37 cellular contexts compared by ENCODE assay signal in genomic region chr14:23215421-23215820, GRCh38. TPM values are rescaled to one million over a fixed set of nuclear protein-coding genes. Genes with fewer than 3 reads are reported as not detected.
"Had no signal": no experiment of that assay in that cellular context is flagged by ENCODE, and none has a peak within 500 bp of the region (broad histone marks: within the 10 kb centered on the region; RNA-seq: fewer than 3 reads in every experiment).

No MANE protein-coding gene starts in this region.

- H3K4me3 Mint-ChIP-seq: naive thymus-derived CD4-positive, alpha-beta T cell; natural killer cell; nephron; neural progenitor cell; stimulated activated naive B cell treated with anti-CD40 and anti-IgM and Interleukin-4, amounts not matched to agents 10 μg/mL and 1 μg/mL and 100 μg/mL, for 72 hours; stimulated activated naive CD8-positive, alpha-beta T cell treated with anti-CD3 and anti-CD28 coated beads, Interleukin-15, Interleukin-2, amounts not matched to agents 100 ng/mL and 50 ng/mL, for 24 hours had no signal

- H3K79me2 ChIP-seq: parathyroid adenoma had no signal

- H3K4me2 ChIP-seq: neural progenitor cell, smooth muscle cell had no signal

- H3K4me3 ChIP-seq: neural progenitor cell, ovary, psoas muscle, skin epidermis, smooth muscle cell, spleen, stomach, thoracic aorta, thyroid gland, tibial nerve, upper lobe of left lung, vagina had no signal

- H3K27me3 Mint-ChIP-seq: progenitor cell of endocrine pancreas had no signal

- H3K4me1 ChIP-seq: neural progenitor cell, parathyroid adenoma, psoas muscle, spleen, stomach, thyroid gland, tibial nerve, upper lobe of left lung, vagina had no signal

- H3K9me3 ChIP-seq: ovary, psoas muscle, thyroid gland, vagina had no signal

- H3K27me3 ChIP-seq: neural progenitor cell, ovary, thyroid gland, tibial nerve, upper lobe of left lung, vagina had no signal

- FAIRE-seq: urothelium cell line had no signal

- H3K36me3 ChIP-seq: neural progenitor cell, ovary, spleen, stomach, thoracic aorta, thyroid gland, tibial nerve, upper lobe of left lung, vagina had no signal

- H3K27ac Mint-ChIP-seq: naive thymus-derived CD4-positive, alpha-beta T cell; natural killer cell; nephron; neural progenitor cell; progenitor cell of endocrine pancreas; stimulated activated naive B cell treated with anti-CD40 and anti-IgM and Interleukin-4, amounts not matched to agents 10 μg/mL and 1 μg/mL and 100 μg/mL, for 72 hours; stimulated activated naive CD8-positive, alpha-beta T cell treated with anti-CD3 and anti-CD28 coated beads, Interleukin-15, Interleukin-2, amounts not matched to agents 100 ng/mL and 50 ng/mL, for 24 hours had no signal

- H3K9ac ChIP-seq: neural progenitor cell, parathyroid adenoma had no signal

- H3K9me3 Mint-ChIP-seq: natural killer cell; stimulated activated naive CD8-positive, alpha-beta T cell treated with anti-CD3 and anti-CD28 coated beads, Interleukin-15, Interleukin-2, amounts not matched to agents 100 ng/mL and 50 ng/mL, for 24 hours had no signal

- H3K27ac ChIP-seq: neural progenitor cell, ovary, parathyroid adenoma, psoas muscle, skin epidermis, spleen, stomach, thoracic aorta, thyroid gland, tibial nerve, upper lobe of left lung, vagina had no signal

- DNase-seq: naive thymus-derived CD4-positive, alpha-beta T cell; natural killer cell; occipital lobe; ovary; posterior cingulate gyrus; psoas muscle; right cardiac atrium; spleen; stimulated activated CD4-positive, alpha-beta T cell treated with anti-CD3 and anti-CD28 coated beads, Interleukin-12 subunit alpha, Interleukin-12 subunit beta, amount 100 ng/mL, for 4 hours; stimulated activated CD4-positive, alpha-beta T cell treated with anti-CD3 and anti-CD28 coated beads, Interleukin-1b, Interleukin-23, amount 100 ng/mL, for 48 hours; stimulated activated CD4-positive, alpha-beta T cell treated with anti-CD3 and anti-CD28 coated beads, Interleukin-4, amount 100 ng/mL, for 1 hour; stimulated activated CD4-positive, alpha-beta T cell treated with anti-CD3 and anti-CD28 coated beads, Interleukin-4, amount 100 ng/mL, for 4 hours; stimulated activated CD8-positive, alpha-beta memory T cell treated with anti-CD3 and anti-CD28 coated beads, Interleukin-4, amount 100 ng/mL, for 48 hours; stimulated activated naive B cell treated with anti-CD40 and anti-IgM and Interleukin-4, amounts not matched to agents 10 μg/mL and 1 μg/mL and 100 μg/mL, for 72 hours; stimulated activated naive CD4-positive, alpha-beta T cell treated with Interleukin-2 at 50 U/mL for 16 hours; stomach; thyroid gland; trophoblast cell; upper lobe of left lung had no signal

- H3K4me1 Mint-ChIP-seq: natural killer cell; nephron; neural progenitor cell; stimulated activated naive B cell treated with anti-CD40 and anti-IgM and Interleukin-4, amounts not matched to agents 10 μg/mL and 1 μg/mL and 100 μg/mL, for 72 hours had no signal

- H3K36me3 Mint-ChIP-seq: natural killer cell, neural progenitor cell had no signal

- H2AFZ ChIP-seq: neural progenitor cell, parathyroid adenoma had no signal

- ATAC-seq: naive thymus-derived CD4-positive, alpha-beta T cell; natural killer cell; psoas muscle; right cardiac atrium; sciatic nerve; stimulated activated naive B cell treated with anti-CD40 and anti-IgM and Interleukin-4, amounts not matched to agents 10 μg/mL and 1 μg/mL and 100 μg/mL, for 72 hours had no signal

RNA-seq across cellular contexts. Expression of gene RNF212B, which starts 22.3 kb away (rescaled TPM):
- total RNA-seq: naive thymus-derived CD4-positive, alpha-beta T cell; natural killer cell; occipital lobe; osteoblast; ovary; progenitor cell of endocrine pancreas; psoas muscle; renal cortical epithelial cell; right cardiac atrium; sciatic nerve; smooth muscle cell; spleen; stomach; subcutaneous adipose tissue; temporal lobe; thoracic aorta; tibial nerve; upper lobe of left lung; ureter; vagina had no signal
- polyA plus RNA-seq: naive thymus-derived CD4-positive, alpha-beta T cell; neural cell; ovary; psoas muscle; right cardiac atrium; smooth muscle cell; spleen had no signal
